In the genomic region with DNA sequence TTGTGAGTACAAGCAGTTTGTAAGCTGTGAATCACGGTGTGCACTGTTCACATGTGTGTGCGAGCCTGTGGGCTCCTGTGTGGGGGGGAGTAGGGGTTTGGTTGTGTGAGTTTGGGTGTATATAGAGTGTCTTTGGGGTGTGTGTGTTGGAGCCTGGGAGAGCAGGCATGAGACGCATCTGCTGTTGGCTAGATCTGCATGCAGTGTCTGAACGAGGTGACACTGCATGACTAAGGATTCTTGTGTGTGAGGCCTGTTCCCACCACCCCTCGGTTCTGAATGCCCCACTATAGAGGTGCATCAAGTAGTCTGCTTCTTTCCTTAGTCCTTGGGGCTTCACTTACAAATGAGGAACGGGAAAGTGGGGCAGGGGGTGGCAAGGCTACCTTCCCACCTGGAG, we compare ENCODE assay signal across 15 cellular contexts.
"Had no signal": no experiment of that assay in that cellular context is flagged by ENCODE, and none has a peak within 500 bp of the region (broad histone marks: within the 10 kb centered on the region; RNA-seq: fewer than 3 reads in every experiment).

No MANE protein-coding gene starts in this region.

- H3K9me3 Mint-ChIP-seq: activated T-helper 17 cell treated with anti-CD3 and anti-CD28 coated beads, Interleukin-2, amount 50 U/mL, for 72 hours; stimulated activated effector memory CD8-positive, alpha-beta T cell treated with anti-CD3 and anti-CD28 coated beads, Interleukin-12 subunit alpha, Interleukin-12 subunit beta, amount 100 ng/mL, for 72 hours had no signal

- H3K4me1 Mint-ChIP-seq: activated T-helper 17 cell treated with anti-CD3 and anti-CD28 coated beads, Interleukin-2, amount 50 U/mL, for 72 hours; stimulated activated effector memory CD8-positive, alpha-beta T cell treated with anti-CD3 and anti-CD28 coated beads, Interleukin-12 subunit alpha, Interleukin-12 subunit beta, amount 100 ng/mL, for 72 hours had no signal

- H3K27me3 Mint-ChIP-seq: activated T-helper 17 cell treated with anti-CD3 and anti-CD28 coated beads, Interleukin-2, amount 50 U/mL, for 72 hours had no signal

- H3K27ac Mint-ChIP-seq: activated T-helper 17 cell treated with anti-CD3 and anti-CD28 coated beads, Interleukin-2, amount 50 U/mL, for 72 hours; stimulated activated effector memory CD8-positive, alpha-beta T cell treated with anti-CD3 and anti-CD28 coated beads, Interleukin-12 subunit alpha, Interleukin-12 subunit beta, amount 100 ng/mL, for 72 hours had no signal

- H3K36me3 Mint-ChIP-seq: stimulated activated effector memory CD8-positive, alpha-beta T cell treated with anti-CD3 and anti-CD28 coated beads, Interleukin-12 subunit alpha, Interleukin-12 subunit beta, amount 100 ng/mL, for 72 hours had no signal

- ATAC-seq: activated T-helper 17 cell treated with anti-CD3 and anti-CD28 coated beads, Interleukin-2, amount 50 U/mL, for 72 hours; body of pancreas; left lobe of liver; stimulated activated effector memory CD8-positive, alpha-beta T cell treated with anti-CD3 and anti-CD28 coated beads, Interleukin-12 subunit alpha, Interleukin-12 subunit beta, amount 100 ng/mL, for 72 hours had no signal

- DNase-seq: activated CD4-positive, alpha-beta T cell treated with anti-CD3 and anti-CD28 coated beads for 1 hour; activated CD4-positive, alpha-beta T cell treated with anti-CD3 and anti-CD28 coated beads, Interleukin-2, amount 50 U/mL, for 48 hours; activated naive CD4-positive, alpha-beta T cell treated with Interleukin-2 at 50 U/mL for 16 hours; activated T-cell treated with anti-CD3 and anti-CD28 coated beads for 4 hours; body of pancreas; head of caudate nucleus; kidney; sigmoid colon; stimulated activated CD4-positive, alpha-beta T cell treated with anti-CD3 and anti-CD28 coated beads, Interleukin-4, amount 100 ng/mL, for 24 hours; stomach; T-helper 1 cell; upper lobe of left lung had no signal

- H3K4me3 Mint-ChIP-seq: activated T-helper 17 cell treated with anti-CD3 and anti-CD28 coated beads, Interleukin-2, amount 50 U/mL, for 72 hours; stimulated activated effector memory CD8-positive, alpha-beta T cell treated with anti-CD3 and anti-CD28 coated beads, Interleukin-12 subunit alpha, Interleukin-12 subunit beta, amount 100 ng/mL, for 72 hours had no signal
